In the genomic region with DNA sequence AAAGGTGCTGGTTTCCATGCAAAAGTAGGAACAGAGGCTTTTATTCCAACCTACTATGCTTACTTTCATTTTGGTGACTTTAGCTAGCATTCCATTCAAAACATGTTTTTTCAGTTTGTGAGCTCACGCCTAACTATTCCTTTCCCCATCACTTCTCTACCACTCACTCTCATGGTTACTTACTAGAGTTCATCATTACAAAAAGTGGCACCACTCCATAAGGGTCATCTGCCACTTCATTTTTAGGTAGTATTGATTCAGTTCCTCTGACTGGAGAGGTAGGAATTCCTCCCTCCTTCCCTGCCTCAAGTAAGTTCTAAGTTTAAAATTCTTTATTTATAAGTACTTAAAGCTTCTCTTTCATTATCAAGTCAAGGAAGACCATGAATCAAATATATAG, we compare ENCODE assay signal across 1 cellular context.
TF ChIP-seq lines count a peak whose summit lies in the region.

No MANE protein-coding gene starts in this region.

TF ChIP-seq in GM23338, 12 proteins besides CTCF, POLR2A, EP300 and RAD21 (continued from another document):
- TF ChIP-seq, protein P1, sequence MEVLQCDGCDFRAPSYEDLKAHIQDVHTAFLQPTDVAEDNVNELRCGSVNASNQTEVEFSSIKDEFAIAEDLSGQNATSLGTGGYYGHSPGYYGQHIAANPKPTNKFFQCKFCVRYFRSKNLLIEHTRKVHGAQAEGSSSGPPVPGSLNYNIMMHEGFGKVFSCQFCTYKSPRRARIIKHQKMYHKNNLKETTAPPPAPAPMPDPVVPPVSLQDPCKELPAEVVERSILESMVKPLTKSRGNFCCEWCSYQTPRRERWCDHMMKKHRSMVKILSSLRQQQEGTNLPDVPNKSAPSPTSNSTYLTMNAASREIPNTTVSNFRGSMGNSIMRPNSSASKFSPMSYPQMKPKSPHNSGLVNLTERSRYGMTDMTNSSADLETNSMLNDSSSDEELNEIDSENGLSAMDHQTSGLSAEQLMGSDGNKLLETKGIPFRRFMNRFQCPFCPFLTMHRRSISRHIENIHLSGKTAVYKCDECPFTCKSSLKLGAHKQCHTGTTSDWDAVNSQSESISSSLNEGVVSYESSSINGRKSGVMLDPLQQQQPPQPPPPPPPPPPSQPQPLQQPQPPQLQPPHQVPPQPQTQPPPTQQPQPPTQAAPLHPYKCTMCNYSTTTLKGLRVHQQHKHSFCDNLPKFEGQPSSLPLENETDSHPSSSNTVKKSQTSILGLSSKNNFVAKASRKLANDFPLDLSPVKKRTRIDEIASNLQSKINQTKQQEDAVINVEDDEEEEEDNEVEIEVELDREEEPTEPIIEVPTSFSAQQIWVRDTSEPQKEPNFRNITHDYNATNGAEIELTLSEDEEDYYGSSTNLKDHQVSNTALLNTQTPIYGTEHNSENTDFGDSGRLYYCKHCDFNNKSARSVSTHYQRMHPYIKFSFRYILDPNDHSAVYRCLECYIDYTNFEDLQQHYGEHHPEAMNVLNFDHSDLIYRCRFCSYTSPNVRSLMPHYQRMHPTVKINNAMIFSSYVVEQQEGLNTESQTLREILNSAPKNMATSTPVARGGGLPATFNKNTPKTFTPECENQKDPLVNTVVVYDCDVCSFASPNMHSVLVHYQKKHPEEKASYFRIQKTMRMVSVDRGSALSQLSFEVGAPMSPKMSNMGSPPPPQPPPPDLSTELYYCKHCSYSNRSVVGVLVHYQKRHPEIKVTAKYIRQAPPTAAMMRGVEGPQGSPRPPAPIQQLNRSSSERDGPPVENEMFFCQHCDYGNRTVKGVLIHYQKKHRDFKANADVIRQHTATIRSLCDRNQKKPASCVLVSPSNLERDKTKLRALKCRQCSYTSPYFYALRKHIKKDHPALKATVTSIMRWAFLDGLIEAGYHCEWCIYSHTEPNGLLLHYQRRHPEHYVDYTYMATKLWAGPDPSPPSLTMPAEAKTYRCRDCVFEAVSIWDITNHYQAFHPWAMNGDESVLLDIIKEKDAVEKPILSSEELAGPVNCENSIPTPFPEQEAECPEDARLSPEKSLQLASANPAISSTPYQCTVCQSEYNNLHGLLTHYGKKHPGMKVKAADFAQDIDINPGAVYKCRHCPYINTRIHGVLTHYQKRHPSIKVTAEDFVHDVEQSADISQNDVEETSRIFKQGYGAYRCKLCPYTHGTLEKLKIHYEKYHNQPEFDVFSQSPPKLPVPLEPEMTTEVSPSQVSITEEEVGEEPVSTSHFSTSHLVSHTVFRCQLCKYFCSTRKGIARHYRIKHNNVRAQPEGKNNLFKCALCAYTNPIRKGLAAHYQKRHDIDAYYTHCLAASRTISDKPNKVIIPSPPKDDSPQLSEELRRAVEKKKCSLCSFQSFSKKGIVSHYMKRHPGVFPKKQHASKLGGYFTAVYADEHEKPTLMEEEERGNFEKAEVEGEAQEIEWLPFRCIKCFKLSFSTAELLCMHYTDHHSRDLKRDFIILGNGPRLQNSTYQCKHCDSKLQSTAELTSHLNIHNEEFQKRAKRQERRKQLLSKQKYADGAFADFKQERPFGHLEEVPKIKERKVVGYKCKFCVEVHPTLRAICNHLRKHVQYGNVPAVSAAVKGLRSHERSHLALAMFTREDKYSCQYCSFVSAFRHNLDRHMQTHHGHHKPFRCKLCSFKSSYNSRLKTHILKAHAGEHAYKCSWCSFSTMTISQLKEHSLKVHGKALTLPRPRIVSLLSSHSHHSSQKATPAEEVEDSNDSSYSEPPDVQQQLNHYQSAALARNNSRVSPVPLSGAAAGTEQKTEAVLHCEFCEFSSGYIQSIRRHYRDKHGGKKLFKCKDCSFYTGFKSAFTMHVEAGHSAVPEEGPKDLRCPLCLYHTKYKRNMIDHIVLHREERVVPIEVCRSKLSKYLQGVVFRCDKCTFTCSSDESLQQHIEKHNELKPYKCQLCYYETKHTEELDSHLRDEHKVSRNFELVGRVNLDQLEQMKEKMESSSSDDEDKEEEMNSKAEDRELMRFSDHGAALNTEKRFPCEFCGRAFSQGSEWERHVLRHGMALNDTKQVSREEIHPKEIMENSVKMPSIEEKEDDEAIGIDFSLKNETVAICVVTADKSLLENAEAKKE (CRISPR knock-in tag; IDR thresholded peaks at IDR 0.05), result no peak
- TF ChIP-seq STAT1 (IDR thresholded peaks at IDR 0.05; ENCODE audit: unreplicated experiment) (no peak), JUNB (IDR thresholded peaks at IDR 0.05; ENCODE audit: unreplicated experiment) (no peak), POLR2AphosphoS5 (IDR thresholded peaks at IDR 0.05; ENCODE audit: low read depth) (no peak), EZH2phosphoT487 (IDR thresholded peaks at IDR 0.05; ENCODE audit: unreplicated experiment) (no peak), CREB1 (CRISPR knock-in tag; IDR thresholded peaks at IDR 0.05; ENCODE audit: low read depth) (no peak), ZNF114 (CRISPR knock-in tag; IDR thresholded peaks at IDR 0.05) (no peak), NANOG (IDR thresholded peaks at IDR 0.05; ENCODE audit: borderline replicate concordance) (no peak)
- TF ChIP-seq, protein P2, sequence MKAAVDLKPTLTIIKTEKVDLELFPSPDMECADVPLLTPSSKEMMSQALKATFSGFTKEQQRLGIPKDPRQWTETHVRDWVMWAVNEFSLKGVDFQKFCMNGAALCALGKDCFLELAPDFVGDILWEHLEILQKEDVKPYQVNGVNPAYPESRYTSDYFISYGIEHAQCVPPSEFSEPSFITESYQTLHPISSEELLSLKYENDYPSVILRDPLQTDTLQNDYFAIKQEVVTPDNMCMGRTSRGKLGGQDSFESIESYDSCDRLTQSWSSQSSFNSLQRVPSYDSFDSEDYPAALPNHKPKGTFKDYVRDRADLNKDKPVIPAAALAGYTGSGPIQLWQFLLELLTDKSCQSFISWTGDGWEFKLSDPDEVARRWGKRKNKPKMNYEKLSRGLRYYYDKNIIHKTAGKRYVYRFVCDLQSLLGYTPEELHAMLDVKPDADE (IDR thresholded peaks at IDR 0.05), result no peak
- TF ChIP-seq, protein P3, sequence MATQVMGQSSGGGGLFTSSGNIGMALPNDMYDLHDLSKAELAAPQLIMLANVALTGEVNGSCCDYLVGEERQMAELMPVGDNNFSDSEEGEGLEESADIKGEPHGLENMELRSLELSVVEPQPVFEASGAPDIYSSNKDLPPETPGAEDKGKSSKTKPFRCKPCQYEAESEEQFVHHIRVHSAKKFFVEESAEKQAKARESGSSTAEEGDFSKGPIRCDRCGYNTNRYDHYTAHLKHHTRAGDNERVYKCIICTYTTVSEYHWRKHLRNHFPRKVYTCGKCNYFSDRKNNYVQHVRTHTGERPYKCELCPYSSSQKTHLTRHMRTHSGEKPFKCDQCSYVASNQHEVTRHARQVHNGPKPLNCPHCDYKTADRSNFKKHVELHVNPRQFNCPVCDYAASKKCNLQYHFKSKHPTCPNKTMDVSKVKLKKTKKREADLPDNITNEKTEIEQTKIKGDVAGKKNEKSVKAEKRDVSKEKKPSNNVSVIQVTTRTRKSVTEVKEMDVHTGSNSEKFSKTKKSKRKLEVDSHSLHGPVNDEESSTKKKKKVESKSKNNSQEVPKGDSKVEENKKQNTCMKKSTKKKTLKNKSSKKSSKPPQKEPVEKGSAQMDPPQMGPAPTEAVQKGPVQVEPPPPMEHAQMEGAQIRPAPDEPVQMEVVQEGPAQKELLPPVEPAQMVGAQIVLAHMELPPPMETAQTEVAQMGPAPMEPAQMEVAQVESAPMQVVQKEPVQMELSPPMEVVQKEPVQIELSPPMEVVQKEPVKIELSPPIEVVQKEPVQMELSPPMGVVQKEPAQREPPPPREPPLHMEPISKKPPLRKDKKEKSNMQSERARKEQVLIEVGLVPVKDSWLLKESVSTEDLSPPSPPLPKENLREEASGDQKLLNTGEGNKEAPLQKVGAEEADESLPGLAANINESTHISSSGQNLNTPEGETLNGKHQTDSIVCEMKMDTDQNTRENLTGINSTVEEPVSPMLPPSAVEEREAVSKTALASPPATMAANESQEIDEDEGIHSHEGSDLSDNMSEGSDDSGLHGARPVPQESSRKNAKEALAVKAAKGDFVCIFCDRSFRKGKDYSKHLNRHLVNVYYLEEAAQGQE (IDR thresholded peaks at IDR 0.05; ENCODE audit: unreplicated experiment), result no peak
